In genomic region chr10:23065549-23065948, GRCh38 we compare ENCODE assay signal across 8 cellular contexts. TPM values are rescaled to one million over a fixed set of nuclear protein-coding genes. Genes with fewer than 3 reads are reported as not detected.
DNase-seq lines count a peak whose midpoint lies in the region; ATAC-seq and TF ChIP-seq lines count a peak whose summit lies in the region.

No MANE protein-coding gene starts in this region.

- H3K36me3 Mint-ChIP-seq in activated CD8-positive, alpha-beta T cell treated with anti-CD3 and anti-CD28 coated beads for 36 hours (ENCODE audit: low read depth), result no peaks in the 10 kb centered on the region

- H3K4me3 Mint-ChIP-seq in activated CD8-positive, alpha-beta T cell treated with anti-CD3 and anti-CD28 coated beads for 36 hours, result no peak overlapping the region

- POLR2A ChIA-PET in activated CD8-positive, alpha-beta T cell treated with anti-CD3 and anti-CD28 coated beads for 36 hours (lab: Charles Lee), result no interaction called here

- H3K4me1 Mint-ChIP-seq in activated CD8-positive, alpha-beta T cell treated with anti-CD3 and anti-CD28 coated beads for 36 hours (ENCODE audit: low read depth), result peaks cover 2% of the 10 kb centered on the region

- H4K20me1 ChIP-seq in Karpas-422 (ENCODE audit: insufficient read depth, low read depth, low read length), result 0 out of 2 replicates have a peak, but pooled peaks cover 3% of the 10 kb centered on the region

- no peak overlapping the region for H3K9ac ChIP-seq in Karpas-422 (ENCODE audit: low read length)

- TF ChIP-seq CTCF in dorsolateral prefrontal cortex (IDR thresholded peaks at IDR 0.05 in 54 of 56, conservative IDR thresholded peaks at IDR 0.05 in 2 of 56; ENCODE audit: low read depth in 1 of 56, partially characterized antibody in 56 of 56) (peak in 30 of 56 donors; percentile 4 to 54 (median 26)), lower leg skin (IDR thresholded peaks at IDR 0.05) (no peak), upper lobe of right lung (IDR thresholded peaks at IDR 0.05) (no peak)
- no peak for TF ChIP-seq CTCF in activated CD8-positive, alpha-beta T cell treated with anti-CD3 and anti-CD28 coated beads for 36 hours (IDR thresholded peaks at IDR 0.05)

- H2AFZ ChIP-seq in Karpas-422 (ENCODE audit: low read length), result no peak overlapping the region

- no peaks in the 10 kb centered on the region for H3K79me2 ChIP-seq in Karpas-422 (ENCODE audit: low read length)

- no peaks in the 10 kb centered on the region for H3K4me1 ChIP-seq in upper lobe of right lung
- H3K4me1 ChIP-seq in Karpas-422 (ENCODE audit: low read length), result no peaks in the 10 kb centered on the region

- H3K9me3 Mint-ChIP-seq in activated CD8-positive, alpha-beta T cell treated with anti-CD3 and anti-CD28 coated beads for 36 hours, result no peaks in the 10 kb centered on the region

- peaks cover 6% of the 10 kb centered on the region for H3K27me3 Mint-ChIP-seq in activated CD8-positive, alpha-beta T cell treated with anti-CD3 and anti-CD28 coated beads for 36 hours

- H3K9me3 ChIP-seq in upper lobe of right lung, result no peaks in the 10 kb centered on the region
- H3K9me3 ChIP-seq in Karpas-422 (ENCODE audit: low read length), result no peaks in the 10 kb centered on the region

- no peak for TF ChIP-seq POLR2A in lower leg skin (IDR thresholded peaks at IDR 0.05)

- H3K36me3 ChIP-seq in upper lobe of right lung (no peaks in the 10 kb centered on the region), Karpas-422 (ENCODE audit: insufficient read depth, low read length) (no peaks in the 10 kb centered on the region)

- H3K27ac Mint-ChIP-seq in activated CD8-positive, alpha-beta T cell treated with anti-CD3 and anti-CD28 coated beads for 36 hours, result no peak overlapping the region

- intact Hi-C loops in dorsolateral prefrontal cortex (cut with DNase I), result loop anchor here (5.0 to 10.0 kb wide), 7 partner anchors 63 to 1571 kb away; partner anchors contain the start of gene DNAJC1 (in 1 of the 2)
- intact Hi-C loops in lower leg skin (cut with DNase I; ENCODE audit: low total_unique reads), result no loop called here
- intact Hi-C loops in upper lobe of right lung (cut with DNase I), result no loop called here
- intact Hi-C loops in activated CD8-positive, alpha-beta T cell treated with anti-CD3 and anti-CD28 coated beads for 36 hours (cut with micrococcal nuclease), result loop anchor here (5.0 kb wide), 1 partner anchor 73 kb away; no protein-coding TSS in a partner anchor

- 21 to 26% methylated on average over 5 of the region's 5 CpGs for WGBS in lower leg skin, 2 donors

- H3K4me2 ChIP-seq in Karpas-422 (ENCODE audit: low read depth, low read length, poor library complexity, severe bottlenecking), result no peak overlapping the region

- CTCF ChIA-PET in activated CD8-positive, alpha-beta T cell treated with anti-CD3 and anti-CD28 coated beads for 36 hours (lab: Charles Lee), result interaction anchor here (1.2 kb wide), 1 partner anchor 1072 kb away, joined by 4 read pairs; no protein-coding TSS in a partner anchor

- H3K9me2 ChIP-seq in Karpas-422 (replicated peaks; ENCODE audit: insufficient read depth, low read length), result no peaks in the 10 kb centered on the region

- H3K27ac ChIP-seq in dorsolateral prefrontal cortex (peak overlapping the region in 36 of 59 donors; percentile 9 to 80 (median 62)), upper lobe of right lung (no peak overlapping the region), Karpas-422 (ENCODE audit: low read length) (no peak overlapping the region)

- H3K27me3 ChIP-seq in dorsolateral prefrontal cortex, result no peaks in the 10 kb centered on the region
- H3K27me3 ChIP-seq in upper lobe of right lung, result no peaks in the 10 kb centered on the region
- no peaks in the 10 kb centered on the region for H3K27me3 ChIP-seq in Karpas-422 (ENCODE audit: low read length)

- peak overlapping the region in 3 of 59 donors; percentile 7 to 17 (median 12) for H3K4me3 ChIP-seq in dorsolateral prefrontal cortex
- no peak overlapping the region for H3K4me3 ChIP-seq in lower leg skin (ENCODE audit: low read depth, poor library complexity, severe bottlenecking)
- H3K4me3 ChIP-seq in upper lobe of right lung, result no peak overlapping the region
- no peak overlapping the region for H3K4me3 ChIP-seq in Karpas-422 (ENCODE audit: low read length)

- ATAC-seq in upper lobe of right lung, result peak; percentile 90
- ATAC-seq in activated CD8-positive, alpha-beta T cell treated with anti-CD3 and anti-CD28 coated beads for 36 hours, result no peak
- ATAC-seq in GM18861 (IDR thresholded peaks at IDR 0.05; ENCODE audit: unreplicated experiment), result no peak
- no peak for ATAC-seq in GM18520 (IDR thresholded peaks at IDR 0.05; ENCODE audit: unreplicated experiment)

- peak; percentile 40 for DNase-seq in NCI-H2196 treated with DMSO at 0.1 percent for 48 hours (lab: John Stamatoyannopoulos, UW; ENCODE audit: unreplicated experiment)
- DNase-seq in dorsolateral prefrontal cortex, result peak; percentile 32 to 90 (median 86)
- peak; percentile 64 to 91 for DNase-seq in lower leg skin (ENCODE audit: low spot score in 2 of 2)
- peak; percentile 79 for DNase-seq in upper lobe of right lung
- no peak for DNase-seq in activated CD8-positive, alpha-beta T cell treated with anti-CD3 and anti-CD28 coated beads for 36 hours
- no peak for DNase-seq in Karpas-422

RNA-seq across cellular contexts. Expression of gene MSRB2, which starts 29.8 kb away (rescaled TPM):
- total RNA-seq in dorsolateral prefrontal cortex, result 10 to 100 TPM; 18.8 to 48.7 (median 33.9) TPM
- 10 to 100 TPM in 1 of 4 donors, 1 to 10 TPM in 3; 3.9 to 15.1 (median 9.1) TPM for total RNA-seq in lower leg skin
- total RNA-seq in upper lobe of right lung, result 27.1 TPM
- 1 to 10 TPM; 6.9 to 9.1 TPM for total RNA-seq in activated CD8-positive, alpha-beta T cell treated with anti-CD3 and anti-CD28 coated beads for 36 hours
- total RNA-seq in Karpas-422 (2014; rRNA removed; shearing (Covaris generic); ENCODE audit: low replicate concordance), result 9.7 and 12.3 TPM in 2 replicates

Comparison
In these comparisons a context has a peak if more than half of its experiments do, and no peak if none do; other contexts are left out.
1. DNase-seq: peak in NCI-H2196 treated with DMSO at 0.1 percent for 48 hours (single experiment), dorsolateral prefrontal cortex (10 of 10), lower leg skin (2 of 2) and upper lobe of right lung (single experiment); none in activated CD8-positive, alpha-beta T cell treated with anti-CD3 and anti-CD28 coated beads for 36 hours (single experiment) and Karpas-422 (single experiment).
2. H3K27ac ChIP-seq: peak in dorsolateral prefrontal cortex (36 of 59); none in upper lobe of right lung (single experiment) and Karpas-422 (single experiment).
3. CTCF ChIP-seq: peak in dorsolateral prefrontal cortex (30 of 56); none in lower leg skin (0 of 3), upper lobe of right lung (single experiment) and activated CD8-positive, alpha-beta T cell treated with anti-CD3 and anti-CD28 coated beads for 36 hours (single experiment).
4. intact Hi-C loops: an anchor here in dorsolateral prefrontal cortex (5.0 to 10.0 kb wide) and activated CD8-positive, alpha-beta T cell treated with anti-CD3 and anti-CD28 coated beads for 36 hours (5.0 kb wide); none called in lower leg skin and upper lobe of right lung.